In genomic region chr22:37325024-37325395, GRCh38 we compare ENCODE assay signal across 20 cellular contexts. TPM values are rescaled to one million over a fixed set of nuclear protein-coding genes. Genes with fewer than 3 reads are reported as not detected.
DNase-seq lines count a peak whose midpoint lies in the region; ATAC-seq and TF ChIP-seq lines count a peak whose summit lies in the region.
"Had no signal": no experiment of that assay in that cellular context is flagged by ENCODE, and none has a peak within 500 bp of the region (broad histone marks: within the 10 kb centered on the region; RNA-seq: fewer than 3 reads in every experiment).

No MANE protein-coding gene starts in this region.

- BruUV-seq in A673 (replicated peaks; lab: Mats Ljungman, UMichigan) = no TSS peak

- no peak for TF ChIP-seq CTCF in A673 (conservative IDR thresholded peaks at IDR 0.05; ENCODE audit: low read depth, low read length)
- no peak for TF ChIP-seq CTCF in dorsolateral prefrontal cortex (IDR thresholded peaks at IDR 0.05 in 54 of 56, conservative IDR thresholded peaks at IDR 0.05 in 2 of 56; ENCODE audit: low read depth in 1 of 56, partially characterized antibody in 56 of 56)
- TF ChIP-seq CTCF in kidney epithelial cell (IDR thresholded peaks at IDR 0.05; ENCODE audit: insufficient read depth, low read length, poor library complexity, severe bottlenecking) = no peak
- TF ChIP-seq CTCF in BE2C (IDR thresholded peaks at IDR 0.05; ENCODE audit: low read depth, low read length) = no peak

- no peaks in the 10 kb centered on the region for H3K36me3 ChIP-seq in A673 (ENCODE audit: insufficient read depth, low read length, poor library complexity, severe bottlenecking)
- no peaks in the 10 kb centered on the region for H3K36me3 ChIP-seq in HAP-1 (replicated peaks)
- H3K36me3 ChIP-seq in kidney epithelial cell (ENCODE audit: control insufficient read depth, insufficient read depth, low read length) = no peaks in the 10 kb centered on the region
- no peaks in the 10 kb centered on the region for H3K36me3 ChIP-seq in BE2C
- H3K36me3 ChIP-seq: suprapubic skin had no signal

- CTCF ChIA-PET in A673 (lab: Charles Lee) = no interaction called here

- H3K27me3 ChIP-seq in A673 (replicated peaks; ENCODE audit: insufficient read depth, low read depth, low read length, poor library complexity) = peaks cover 21% of the 10 kb centered on the region
- H3K27me3 ChIP-seq in HAP-1 (ENCODE audit: low read depth) = peaks cover 42% of the 10 kb centered on the region
- peaks cover 0 to 37% (median 13%) of the 10 kb centered on the region in 45 donors for H3K27me3 ChIP-seq in dorsolateral prefrontal cortex
- no peaks in the 10 kb centered on the region for H3K27me3 ChIP-seq in kidney epithelial cell (ENCODE audit: control insufficient read depth, insufficient read depth, low read length)
- H3K27me3 ChIP-seq in BE2C = peaks cover 55% of the 10 kb centered on the region

- H3K4me1 ChIP-seq in A673 (ENCODE audit: insufficient read depth, low read length, poor library complexity, severe bottlenecking) = peaks cover 8% of the 10 kb centered on the region
- H3K4me1 ChIP-seq in HAP-1 = no peaks in the 10 kb centered on the region
- no peaks in the 10 kb centered on the region for H3K4me1 ChIP-seq in BE2C

- H3K9me3 ChIP-seq in A673 (ENCODE audit: low read depth, low read length, poor library complexity, severe bottlenecking) (no peaks in the 10 kb centered on the region), HAP-1 (no peaks in the 10 kb centered on the region), BE2C (no peaks in the 10 kb centered on the region)
- H3K9me3 ChIP-seq: suprapubic skin had no signal

- POLR2A ChIA-PET in A673 (lab: Charles Lee; ENCODE audit: low non-redundant PET) = no interaction called here

- H3K4me3 ChIP-seq in A673 (ENCODE audit: low read depth, low read length, poor library complexity, severe bottlenecking) = peak overlapping the region; percentile 21
- H3K4me3 ChIP-seq in HAP-1 = 0 out of 2 replicates have a peak overlapping the region, but pooled peaks have one; percentile 4
- H3K4me3 ChIP-seq in dorsolateral prefrontal cortex = peak overlapping the region in 53 of 59 donors; percentile 6 to 64 (median 38)
- peak overlapping the region; percentile 18 for H3K4me3 ChIP-seq in kidney epithelial cell (ENCODE audit: low read depth, low read length)
- no peak overlapping the region for H3K4me3 ChIP-seq in BE2C (ENCODE audit: low read depth, low read length)
- H3K4me3 ChIP-seq: suprapubic skin had no signal

- DNase-seq in A673 (ENCODE audit: low spot score) (no peak), HAP-1 (ENCODE audit: low spot score in 2 of 2) (no peak), dorsolateral prefrontal cortex (no peak), kidney epithelial cell (ENCODE audit: low read depth) (no peak), BE2C (no peak), inferior parietal cortex (ENCODE audit: extremely low spot score) (no peak), NCI-H1092 treated with DMSO at 0.1 percent for 48 hours (lab: John Stamatoyannopoulos, UW) (no peak)
- DNase-seq: activated CD8-positive, alpha-beta memory T cell treated with anti-CD3 and anti-CD28 coated beads, Interleukin-2, amount 10 ng/mL, durations not matched to agents 7 days and 5 days; activated effector memory CD4-positive, alpha-beta T cell treated with anti-CD3 and anti-CD28 coated beads, Interleukin-2, amount 50 U/mL, for 16 hours; cerebellar nuclear complex; left colon; NCI-H1105; NCI-H2081 treated with DMSO at 0.1 percent for 48 hours; NCI-H510A; stimulated activated CD4-positive, alpha-beta T cell treated with anti-CD3 and anti-CD28 coated beads, Interleukin-12 subunit alpha, Interleukin-12 subunit beta, amount 100 ng/mL, for 4 hours had no signal

- ATAC-seq in HG02623 (IDR thresholded peaks at IDR 0.05; ENCODE audit: unreplicated experiment) = no peak
- ATAC-seq: activated CD8-positive, alpha-beta memory T cell treated with anti-CD3 and anti-CD28 coated beads, Interleukin-2, amount 10 ng/mL, durations not matched to agents 7 days and 5 days had no signal

- H3K27ac ChIP-seq in A673 (ENCODE audit: low read depth, low read length, poor library complexity, severe bottlenecking) = no peak overlapping the region
- peak overlapping the region in 18 of 59 donors; percentile 2 to 57 (median 36) for H3K27ac ChIP-seq in dorsolateral prefrontal cortex
- H3K27ac ChIP-seq: suprapubic skin had no signal

- in situ Hi-C loops in HAP-1 (cut with MboI; ENCODE audit: low sequenced_read_pairs) = no loop called here

- intact Hi-C loops in A673 (cut with micrococcal nuclease; ENCODE audit: unreplicated experiment) = no loop called here
- intact Hi-C loops in dorsolateral prefrontal cortex (cut with DNase I) = loop anchor here (10.0 kb wide), 1 partner anchor 100 kb away; the partner anchor contains the start of gene ELFN2 (in 2 of the 2)

RNA-seq across cellular contexts. Expression of gene CYTH4, which starts 42.7 kb away (rescaled TPM):
- not detected in 2 replicates for total RNA-seq in A673 (2021)
- total RNA-seq in dorsolateral prefrontal cortex = 10 to 100 TPM in 38 of 120 experiments, 1 to 10 TPM in 82; 1.1 to 29.9 (median 8.1) TPM
- total RNA-seq in kidney epithelial cell = not detected in 2 replicates
- polyA plus RNA-seq in BE2C (2012; ENCODE audit: insufficient read depth, insufficient read length, low read depth) = 0.99 TPM
- total RNA-seq: LHCN-M2, mesothelial cell of epicardium, neural crest cell had no signal
